In the genomic region with DNA sequence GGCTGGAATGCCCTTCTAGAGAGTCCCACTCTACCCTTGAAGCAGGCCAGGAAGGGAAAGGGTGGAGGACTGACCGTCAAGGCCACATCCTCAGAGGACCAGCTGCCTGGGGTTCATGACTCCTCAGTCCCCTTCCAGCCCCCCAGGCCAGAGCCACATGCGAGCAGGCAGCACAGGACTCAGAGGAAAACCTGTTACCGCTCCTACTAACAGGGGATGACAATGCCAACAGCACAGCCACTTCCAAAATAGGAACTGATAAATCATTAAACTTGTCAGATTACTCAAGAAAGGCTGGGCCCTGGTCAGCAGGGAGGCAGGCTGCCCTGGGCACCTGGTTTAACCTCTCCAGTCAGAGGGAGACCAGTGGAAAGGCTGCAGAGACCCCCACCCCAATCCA, we compare ENCODE assay signal across 26 cellular contexts.
DNase-seq lines count a peak whose midpoint lies in the region; ATAC-seq, FAIRE-seq and TF ChIP-seq lines count a peak whose summit lies in the region.
"Had no signal": no experiment of that assay in that cellular context is flagged by ENCODE, and none has a peak within 500 bp of the region (broad histone marks: within the 10 kb centered on the region; RNA-seq: fewer than 3 reads in every experiment).

No MANE protein-coding gene starts in this region.

- H2BK15ac ChIP-seq in neuronal stem cell (ENCODE audit: low read length), result no peak overlapping the region

- H3K4me3 ChIP-seq in right lobe of liver, result no peak overlapping the region
- no peak overlapping the region for H3K4me3 ChIP-seq in HepG2 (replicated peaks in 1 of 3; ENCODE audit: insufficient read depth in 1 of 3, low read depth in 2 of 3, low read length in 3 of 3)
- no peak overlapping the region for H3K4me3 ChIP-seq in kidney (ENCODE audit: low read length in 2 of 2)
- no peak overlapping the region for H3K4me3 ChIP-seq in neuronal stem cell (ENCODE audit: low read length in 2 of 2)
- H3K4me3 ChIP-seq: GM12878 had no signal

- WGBS in right lobe of liver (ENCODE audit: insufficient coverage, low coverage, low lambda C conversion rate, missing lambda C conversion rate), result 21% methylated on average over 3 of the region's 3 CpGs
- WGBS in HepG2 (ENCODE audit: low lambda C conversion rate), result 4% methylated on average over 3 of the region's 3 CpGs
- WGBS in neuronal stem cell (ENCODE audit: extremely low coverage in 2 of 2, insufficient read length in 2 of 2, insufficient replicate concordance in 1 of 2), 2 donors, result no CpG with 5 or more reads among the region's 3 CpGs

- CTCF ChIA-PET in HepG2 (lab: Yijun Ruan, JAX; ENCODE audit: low intra/inter-chr PET ratio, low total read pairs), result no interaction called here

- H3K9me3 ChIP-seq in right lobe of liver (no peaks in the 10 kb centered on the region), HepG2 (ENCODE audit: low read length) (no peaks in the 10 kb centered on the region), kidney (ENCODE audit: control insufficient read depth in 1 of 2, low read length in 2 of 2) (no peaks in the 10 kb centered on the region), neuronal stem cell (replicated peaks in 1 of 2; ENCODE audit: control insufficient read depth in 2 of 2, insufficient read depth in 1 of 2, low read depth in 1 of 2, low read length in 2 of 2) (peaks cover 0 to 5% of the 10 kb centered on the region in 2 donors)

- FAIRE-seq in HepG2 (lab: Jason Lieb, UNC) (no peak), kidney (lab: Jason Lieb, UNC) (no peak)
- FAIRE-seq: A204.1, GM12878, GM12892, GM18507 had no signal

- H3K18ac ChIP-seq in neuronal stem cell (ENCODE audit: low read length), result no peak overlapping the region

- TF ChIP-seq POLR2A in right lobe of liver (IDR thresholded peaks at IDR 0.05) (no peak), HepG2 (IDR thresholded peaks at IDR 0.05; ENCODE audit: insufficient read depth in 1 of 2, low read depth in 2 of 2, low read length in 2 of 2) (no peak)

- TF ChIP-seq RAD21 in HepG2 (CRISPR knock-in tag; IDR thresholded peaks at IDR 0.05), result no peak

- no peak overlapping the region for H3K23ac ChIP-seq in neuronal stem cell (ENCODE audit: low read depth, low read length, poor library complexity)

- H3K4me1 Mint-ChIP-seq in natural killer cell treated with Interleukin-12 subunit alpha and Interleukin-12 subunit beta and Interleukin-15 and Interleukin-18, amount 100 ng/mL, for 72 hours (ENCODE audit: low read depth in 2 of 2), result peaks cover 7 to 10% of the 10 kb centered on the region in 2 donors

- H3K14ac ChIP-seq in neuronal stem cell (ENCODE audit: low read length), result peak overlapping the region; percentile 31

- H3K4me3 Mint-ChIP-seq in natural killer cell treated with Interleukin-12 subunit alpha and Interleukin-12 subunit beta and Interleukin-15 and Interleukin-18, amount 100 ng/mL, for 72 hours, result no peak overlapping the region
- H3K4me3 Mint-ChIP-seq: CD4-positive, CD25-positive, alpha-beta regulatory T cell; CD8-positive, alpha-beta memory T cell had no signal

- no peaks in the 10 kb centered on the region for H3K27me3 ChIP-seq in right lobe of liver
- H3K27me3 ChIP-seq in HepG2 (ENCODE audit: control insufficient read depth in 1 of 2, insufficient read depth in 2 of 2, low read length in 2 of 2), result peaks cover 0 to 10% of the 10 kb centered on the region in 2 experiments; a peak in 3 of 5 replicates
- H3K27me3 ChIP-seq in neuronal stem cell (ENCODE audit: control insufficient read depth in 3 of 3, insufficient read depth in 3 of 3, low read depth in 1 of 3, low read length in 3 of 3), result no peaks in the 10 kb centered on the region

- H4K20me1 ChIP-seq in HepG2 (ENCODE audit: insufficient read depth, low read length), result no peaks in the 10 kb centered on the region

- H4K91ac ChIP-seq in neuronal stem cell (ENCODE audit: low read depth, low read length, poor library complexity), result no peak overlapping the region

- H3K27me3 Mint-ChIP-seq in natural killer cell treated with Interleukin-12 subunit alpha and Interleukin-12 subunit beta and Interleukin-15 and Interleukin-18, amount 100 ng/mL, for 72 hours, result no peaks in the 10 kb centered on the region

- intact Hi-C loops in right lobe of liver (cut with DNase I), result loop anchor here in 1 of 2 donors (10.0 kb wide), 1 partner anchor 416 kb away; no protein-coding TSS in a partner anchor
- intact Hi-C loops in HepG2 (cut with micrococcal nuclease; ENCODE audit: unreplicated experiment), result no loop called here
- intact Hi-C loops in kidney (cut with DNase I), result no loop called here

- H3K27ac Mint-ChIP-seq in natural killer cell treated with Interleukin-12 subunit alpha and Interleukin-12 subunit beta and Interleukin-15 and Interleukin-18, amount 100 ng/mL, for 72 hours, result no peak overlapping the region
- H3K27ac Mint-ChIP-seq: CD8-positive, alpha-beta memory T cell had no signal

- H2AK5ac ChIP-seq in neuronal stem cell (ENCODE audit: low read depth, low read length), result no peak overlapping the region

- in situ Hi-C loops in HepG2 (cut with HindIII; ENCODE audit: extremely low pct_ligation_motif_present, low pct_unique_long_range_greater_than_20kb), result no loop called here

- no peaks in the 10 kb centered on the region for H3K36me3 ChIP-seq in right lobe of liver
- H3K36me3 ChIP-seq in HepG2 (replicated peaks in 1 of 2; ENCODE audit: control insufficient read depth in 1 of 2, insufficient read depth in 2 of 2, low read length in 2 of 2), result no peaks in the 10 kb centered on the region
- no peaks in the 10 kb centered on the region for H3K36me3 ChIP-seq in kidney (ENCODE audit: control insufficient read depth in 1 of 2, insufficient read depth in 2 of 2, low read length in 2 of 2)
- no peaks in the 10 kb centered on the region for H3K36me3 ChIP-seq in neuronal stem cell (replicated peaks in 1 of 2; ENCODE audit: control insufficient read depth in 2 of 2, insufficient read depth in 2 of 2, low read length in 2 of 2)

- TF ChIP-seq CTCF in right lobe of liver (IDR thresholded peaks at IDR 0.05), result no peak
- no peak for TF ChIP-seq CTCF in HepG2 (CRISPR knock-in tag; IDR thresholded peaks at IDR 0.05)
- TF ChIP-seq CTCF in kidney (IDR thresholded peaks at IDR 0.05; ENCODE audit: borderline replicate concordance, extremely low read depth, insufficient read depth), result no peak

- H2AFZ ChIP-seq in HepG2 (ENCODE audit: low read length) (no peak overlapping the region), neuronal stem cell (ENCODE audit: low read length) (no peak overlapping the region)

- ATAC-seq in right lobe of liver (peak; percentile 63 to 89 (median 66)), HepG2 (no peak)
- no peak for ATAC-seq in natural killer cell treated with Interleukin-12 subunit alpha and Interleukin-12 subunit beta and Interleukin-15 and Interleukin-18, amount 100 ng/mL, for 72 hours
- ATAC-seq: GM12878 had no signal

- H2BK5ac ChIP-seq in neuronal stem cell (ENCODE audit: low read length), result no peak overlapping the region

- H3K9ac ChIP-seq in HepG2 (ENCODE audit: insufficient read depth, low read depth, low read length), result no peak overlapping the region
- H3K9ac ChIP-seq in kidney (ENCODE audit: low read length in 2 of 2), result no peak overlapping the region
- no peak overlapping the region for H3K9ac ChIP-seq in neuronal stem cell (ENCODE audit: low read depth, low read length, poor library complexity)

- TF ChIP-seq EP300 in HepG2 (IDR thresholded peaks at IDR 0.05; ENCODE audit: low read depth in 2 of 2, low read length in 2 of 2) (no peak), HepG2 (CRISPR knock-in tag; IDR thresholded peaks at IDR 0.05; ENCODE audit: borderline replicate concordance) (no peak)

- no peaks in the 10 kb centered on the region for H3K9me3 Mint-ChIP-seq in natural killer cell treated with Interleukin-12 subunit alpha and Interleukin-12 subunit beta and Interleukin-15 and Interleukin-18, amount 100 ng/mL, for 72 hours

- H3K36me3 Mint-ChIP-seq in natural killer cell treated with Interleukin-12 subunit alpha and Interleukin-12 subunit beta and Interleukin-15 and Interleukin-18, amount 100 ng/mL, for 72 hours, result no peaks in the 10 kb centered on the region
- H3K36me3 Mint-ChIP-seq: CD14-positive monocyte; CD4-positive, alpha-beta memory T cell; CD4-positive, CD25-positive, alpha-beta regulatory T cell; CD8-positive, alpha-beta memory T cell had no signal

- BruUV-seq in HepG2 (replicated peaks; lab: Mats Ljungman, UMichigan), result no TSS peak

- POLR2A ChIA-PET in HepG2 (lab: Yijun Ruan, JAX), result no interaction called here

- H3K4me2 ChIP-seq in HepG2 (ENCODE audit: low read depth, low read length) (no peak overlapping the region), neuronal stem cell (ENCODE audit: insufficient read depth, low read length, poor library complexity, severe bottlenecking) (no peak overlapping the region)

- H3K79me1 ChIP-seq in neuronal stem cell (ENCODE audit: low read depth, low read length), result no peaks in the 10 kb centered on the region

- H3K27ac ChIP-seq in right lobe of liver (no peak overlapping the region), HepG2 (ENCODE audit: extremely low read length, insufficient read depth, low read length) (no peak overlapping the region), kidney (ENCODE audit: low read depth in 2 of 2, low read length in 2 of 2) (no peak overlapping the region), neuronal stem cell (replicated peaks; ENCODE audit: low read length) (no peak overlapping the region)
- H3K27ac ChIP-seq: 22Rv1 had no signal

- H3K79me2 ChIP-seq in HepG2 (ENCODE audit: insufficient read depth, low read length), result no peaks in the 10 kb centered on the region

- H4K8ac ChIP-seq in neuronal stem cell (ENCODE audit: low read depth, low read length), result no peak overlapping the region

- H2BK12ac ChIP-seq in neuronal stem cell (ENCODE audit: low read length), result no peak overlapping the region

- H3K4me1 ChIP-seq in right lobe of liver, result peaks cover 0 to 3% (median 0%) of the 10 kb centered on the region in 4 donors
- H3K4me1 ChIP-seq in HepG2 (ENCODE audit: insufficient read depth, low read length), result no peaks in the 10 kb centered on the region
- H3K4me1 ChIP-seq in kidney (ENCODE audit: control insufficient read depth in 1 of 2, insufficient read depth in 1 of 2, low read depth in 1 of 2, low read length in 2 of 2), result no peaks in the 10 kb centered on the region
- peaks cover 0 to 3% of the 10 kb centered on the region in 2 donors for H3K4me1 ChIP-seq in neuronal stem cell (ENCODE audit: control insufficient read depth in 2 of 2, insufficient read depth in 1 of 2, low read depth in 1 of 2, low read length in 2 of 2)

- no peak overlapping the region for H3K4ac ChIP-seq in neuronal stem cell (ENCODE audit: low read length)

- DNase-seq in right lobe of liver, result no peak
- no peak for DNase-seq in HepG2 (ENCODE audit: low spot score)
- DNase-seq in MV-4-11 (lab: John Stamatoyannopoulos, UW), result peak; percentile 2
- DNase-seq in kidney, result peak; percentile 37
- no peak for DNase-seq in neuronal stem cell (ENCODE audit: low spot score)
- DNase-seq in natural killer cell treated with Interleukin-12 subunit alpha and Interleukin-12 subunit beta and Interleukin-15 and Interleukin-18, amount 100 ng/mL, for 72 hours (ENCODE audit: low spot score), result no peak
- DNase-seq in activated CD4-positive, alpha-beta T cell treated with anti-CD3 and anti-CD28 coated beads, Interleukin-2, amount 50 U/mL, for 4 hours, result no peak
- DNase-seq in glomerular visceral epithelial cell (ENCODE audit: extremely low spot score), result no peak
- DNase-seq: ACHN; C1 segment of cervical spinal cord; CD4-positive, alpha-beta memory T cell; CD4-positive, CD25-positive, alpha-beta regulatory T cell; CD8-positive, alpha-beta memory T cell; COR-L47; DMS 273 treated with DMSO at 0.1 percent for 48 hours; DMS153; DMS53; DMS79; DND-41; EL had no signal

- H2BK120ac ChIP-seq in neuronal stem cell (ENCODE audit: low read depth, low read length), result no peak overlapping the region

Comparison
In these comparisons a context has a peak if more than half of its experiments do, and no peak if none do; other contexts are left out.
1. ATAC-seq: peak in right lobe of liver (4 of 4); none in HepG2 (single experiment) and natural killer cell treated with Interleukin-12 subunit alpha and Interleukin-12 subunit beta and Interleukin-15 and Interleukin-18, amount 100 ng/mL, for 72 hours (0 of 2).
2. DNase-seq: peak in MV-4-11 (single experiment) and kidney (single experiment); none in right lobe of liver (0 of 3), HepG2 (single experiment), neuronal stem cell (single experiment), natural killer cell treated with Interleukin-12 subunit alpha and Interleukin-12 subunit beta and Interleukin-15 and Interleukin-18, amount 100 ng/mL, for 72 hours (single experiment), activated CD4-positive, alpha-beta T cell treated with anti-CD3 and anti-CD28 coated beads, Interleukin-2, amount 50 U/mL, for 4 hours (0 of 2) and glomerular visceral epithelial cell (single experiment).